Comparison of ENCODE assay signal across 8 cellular contexts in the genomic region with DNA sequence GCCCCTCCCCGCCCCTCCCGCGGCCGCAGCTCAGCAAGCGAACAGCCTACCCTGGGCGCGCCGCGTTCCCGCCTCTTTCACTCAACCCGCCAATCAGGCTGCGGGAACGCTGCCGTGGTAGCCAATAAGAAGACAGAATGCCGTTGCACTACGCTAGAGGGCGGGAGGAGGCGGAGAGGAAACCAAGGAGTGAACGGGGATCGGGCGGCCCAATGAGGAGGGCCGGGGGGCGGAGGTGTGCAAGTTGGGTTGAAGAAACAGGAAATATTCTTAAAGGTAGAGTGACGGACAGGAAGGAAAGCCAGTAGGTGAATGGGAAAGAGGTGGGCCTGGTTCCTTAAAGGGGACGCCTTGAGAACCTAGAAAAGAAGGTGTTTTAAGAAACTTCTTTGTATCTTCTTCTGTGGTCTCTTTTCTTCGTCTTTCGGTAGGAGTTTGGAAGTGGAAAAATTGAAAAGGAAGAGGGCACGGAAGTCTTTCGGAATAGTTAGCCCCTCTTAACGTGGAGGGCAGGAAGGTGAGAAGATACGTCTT. TPM values are rescaled to one million over a fixed set of nuclear protein-coding genes. Genes with fewer than 3 reads are reported as not detected.
DNase-seq lines count a peak whose midpoint lies in the region; ATAC-seq, FAIRE-seq and TF ChIP-seq lines count a peak whose summit lies in the region.

No MANE protein-coding gene starts in this region.

- FAIRE-seq in GM19239 (lab: Jason Lieb, UNC) = peak; percentile 99

- DNase-seq in Ammon's horn (ENCODE audit: low spot score) (peak; percentile 100), GM19239 (ENCODE audit: insufficient read length, low spot score) (peak; percentile 96), NCI-H510A (lab: John Stamatoyannopoulos, UW) (peak; percentile 95), colonic mucosa (peak; percentile 99), kidney tubule cell (ENCODE audit: low spot score) (peak; percentile 100)
- peak; percentile 98 to 99 for DNase-seq in activated CD4-positive, alpha-beta T cell treated with anti-CD3 and anti-CD28 coated beads for 4 hours
- DNase-seq in stimulated activated CD4-positive, alpha-beta T cell treated with anti-CD3 and anti-CD28 coated beads, Interleukin-1b, Interleukin-23, amount 100 ng/mL, for 1 hour (ENCODE audit: low read depth in 2 of 2) = peak; percentile 92 to 96

- ATAC-seq in HG03439 (IDR thresholded peaks at IDR 0.05; ENCODE audit: unreplicated experiment) = peak; percentile 96

- H3K4me3 ChIP-seq in colonic mucosa = peak overlapping the region; percentile 68

- no peaks in the 10 kb centered on the region for H3K36me3 ChIP-seq in colonic mucosa

- no peaks in the 10 kb centered on the region for H3K9me3 ChIP-seq in colonic mucosa

- peak overlapping the region; percentile 96 for H3K27ac ChIP-seq in colonic mucosa

- no peaks in the 10 kb centered on the region for H3K27me3 ChIP-seq in colonic mucosa

- H3K9ac ChIP-seq in colonic mucosa (ENCODE audit: low read depth in 2 of 2, low read length in 2 of 2) = peak overlapping the region; percentile 53 to 99

- intact Hi-C loops in colonic mucosa (cut with DNase I) = no loop called here

- peaks cover 6% of the 10 kb centered on the region for H3K4me1 ChIP-seq in colonic mucosa

- no peak for TF ChIP-seq CTCF in colonic mucosa (IDR thresholded peaks at IDR 0.05)

RNA-seq across cellular contexts. Expression of a gene that starts 0.3 kb away (rescaled TPM):
- 10 to 100 TPM; 18.4 to 22.7 TPM for total RNA-seq in colonic mucosa

RNA-seq across cellular contexts. Expression of a gene that starts 49.3 kb away (rescaled TPM):
- total RNA-seq in colonic mucosa = 100 to 1,000 TPM; 107 to 124 TPM

RNA-seq across cellular contexts. Expression of a gene that starts 50.1 kb away (rescaled TPM):
- total RNA-seq in colonic mucosa = 10 to 100 TPM; 79.1 to 93.4 TPM

Comparison
In these comparisons a context has a peak if more than half of its experiments do, and no peak if none do; other contexts are left out.
1. Peak in every context shown above with its lines: DNase-seq, ATAC-seq, H3K4me3 ChIP-seq and H3K27ac ChIP-seq.